In genomic region chr15:79117442-79118204, GRCh38 we compare ENCODE assay signal across 1 cellular context.
TF ChIP-seq lines count a peak whose summit lies in the region.

No MANE protein-coding gene starts in this region.

TF ChIP-seq in HepG2, 621 proteins besides CTCF, POLR2A, EP300 and RAD21:
- TF ChIP-seq ZNF629 (CRISPR knock-in tag; conservative IDR thresholded peaks at IDR 0.05) (peak; percentile 56), ZNF563 (CRISPR knock-in tag; IDR thresholded peaks at IDR 0.05) (no peak)
- TF ChIP-seq, protein P1, sequence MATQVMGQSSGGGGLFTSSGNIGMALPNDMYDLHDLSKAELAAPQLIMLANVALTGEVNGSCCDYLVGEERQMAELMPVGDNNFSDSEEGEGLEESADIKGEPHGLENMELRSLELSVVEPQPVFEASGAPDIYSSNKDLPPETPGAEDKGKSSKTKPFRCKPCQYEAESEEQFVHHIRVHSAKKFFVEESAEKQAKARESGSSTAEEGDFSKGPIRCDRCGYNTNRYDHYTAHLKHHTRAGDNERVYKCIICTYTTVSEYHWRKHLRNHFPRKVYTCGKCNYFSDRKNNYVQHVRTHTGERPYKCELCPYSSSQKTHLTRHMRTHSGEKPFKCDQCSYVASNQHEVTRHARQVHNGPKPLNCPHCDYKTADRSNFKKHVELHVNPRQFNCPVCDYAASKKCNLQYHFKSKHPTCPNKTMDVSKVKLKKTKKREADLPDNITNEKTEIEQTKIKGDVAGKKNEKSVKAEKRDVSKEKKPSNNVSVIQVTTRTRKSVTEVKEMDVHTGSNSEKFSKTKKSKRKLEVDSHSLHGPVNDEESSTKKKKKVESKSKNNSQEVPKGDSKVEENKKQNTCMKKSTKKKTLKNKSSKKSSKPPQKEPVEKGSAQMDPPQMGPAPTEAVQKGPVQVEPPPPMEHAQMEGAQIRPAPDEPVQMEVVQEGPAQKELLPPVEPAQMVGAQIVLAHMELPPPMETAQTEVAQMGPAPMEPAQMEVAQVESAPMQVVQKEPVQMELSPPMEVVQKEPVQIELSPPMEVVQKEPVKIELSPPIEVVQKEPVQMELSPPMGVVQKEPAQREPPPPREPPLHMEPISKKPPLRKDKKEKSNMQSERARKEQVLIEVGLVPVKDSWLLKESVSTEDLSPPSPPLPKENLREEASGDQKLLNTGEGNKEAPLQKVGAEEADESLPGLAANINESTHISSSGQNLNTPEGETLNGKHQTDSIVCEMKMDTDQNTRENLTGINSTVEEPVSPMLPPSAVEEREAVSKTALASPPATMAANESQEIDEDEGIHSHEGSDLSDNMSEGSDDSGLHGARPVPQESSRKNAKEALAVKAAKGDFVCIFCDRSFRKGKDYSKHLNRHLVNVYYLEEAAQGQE (IDR thresholded peaks at IDR 0.05; ENCODE audit: borderline replicate concordance in 1 of 2, low read depth in 1 of 2, low read length in 2 of 2), result peak in 1 of 2 experiments; percentile 2; a peak in 2 of 4 replicates
